In the genomic region with DNA sequence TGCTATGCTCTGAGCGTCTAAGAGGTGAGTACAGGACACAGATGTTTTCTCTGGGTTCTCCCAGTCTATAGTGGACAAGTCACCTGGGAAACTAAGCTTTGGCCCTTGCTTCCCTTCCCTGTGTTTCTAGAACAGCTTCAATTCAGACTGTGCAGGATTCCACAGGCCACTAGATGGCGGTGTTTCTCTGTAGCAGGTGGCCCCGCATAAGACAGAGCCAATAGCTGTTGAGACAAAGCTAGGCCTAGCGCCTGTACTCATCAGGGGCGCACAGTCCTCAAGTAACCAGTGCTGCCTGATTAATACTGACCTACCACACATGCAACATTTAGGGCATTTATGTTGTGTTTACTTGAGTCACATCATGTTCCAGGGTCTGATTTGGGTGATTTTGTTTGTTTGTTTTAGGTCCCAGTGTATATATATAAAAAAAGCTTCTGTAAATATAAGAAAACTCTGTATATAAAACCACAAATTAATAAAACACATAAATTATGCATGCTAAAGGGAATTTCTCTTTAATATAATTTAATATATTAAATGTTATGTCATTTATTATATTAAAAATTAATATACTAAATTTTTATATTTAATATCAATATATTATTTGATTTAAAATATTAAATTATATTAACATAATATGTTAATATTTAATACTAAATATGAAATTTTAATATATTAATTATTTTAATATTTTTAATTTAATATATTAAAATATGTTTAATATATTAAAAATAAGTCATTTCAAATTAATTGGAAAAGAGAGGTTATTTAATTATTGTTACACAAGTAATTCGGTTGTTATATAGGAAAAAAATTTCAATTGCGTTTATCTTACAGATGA, we compare ENCODE assay signal across 8 cellular contexts.
DNase-seq lines count a peak whose midpoint lies in the region; ATAC-seq and TF ChIP-seq lines count a peak whose summit lies in the region.

No MANE protein-coding gene starts in this region.

- no peak overlapping the region for H3K23ac ChIP-seq in mesendoderm (ENCODE audit: low read length)

- H4K8ac ChIP-seq in mesendoderm (ENCODE audit: low read depth, low read length): no peak overlapping the region

- H3K4me2 ChIP-seq in mesendoderm (ENCODE audit: low read length): no peak overlapping the region

- no peak overlapping the region for H4K5ac ChIP-seq in mesendoderm (ENCODE audit: low read length)

- H3K36me3 ChIP-seq in mesendoderm (ENCODE audit: control insufficient read depth, insufficient read depth, low read length): no peaks in the 10 kb centered on the region

- H3K79me2 ChIP-seq in mesendoderm (ENCODE audit: control insufficient read depth, insufficient read depth, low read length): no peaks in the 10 kb centered on the region

- no peak overlapping the region for H3K18ac ChIP-seq in mesendoderm (ENCODE audit: low read length)

- no peaks in the 10 kb centered on the region for H3K36me3 Mint-ChIP-seq in activated CD8-positive, alpha-beta T cell treated with anti-CD3 and anti-CD28 coated beads for 36 hours (ENCODE audit: low read depth)
- no peaks in the 10 kb centered on the region for H3K36me3 Mint-ChIP-seq in effector memory CD8-positive, alpha-beta T cell (ENCODE audit: insufficient read depth)

- H2BK5ac ChIP-seq in mesendoderm (ENCODE audit: low read length): no peak overlapping the region

- H2BK15ac ChIP-seq in mesendoderm (replicated peaks; ENCODE audit: low read depth): no peak overlapping the region

- no peak overlapping the region for H3K56ac ChIP-seq in mesendoderm (ENCODE audit: low read length)

- no peak overlapping the region for H2AK5ac ChIP-seq in mesendoderm (ENCODE audit: low read length)

- no peaks in the 10 kb centered on the region for H3K9me3 Mint-ChIP-seq in activated CD8-positive, alpha-beta T cell treated with anti-CD3 and anti-CD28 coated beads for 36 hours
- H3K9me3 Mint-ChIP-seq in effector memory CD8-positive, alpha-beta T cell: no peaks in the 10 kb centered on the region

- 100% methylated on average over 2 of the region's 7 CpGs for WGBS in mesendoderm (ENCODE audit: extremely low coverage, insufficient coverage, low lambda C conversion rate)

- no peak overlapping the region for H3K4ac ChIP-seq in mesendoderm (ENCODE audit: low read depth, low read length)

- H2BK120ac ChIP-seq in mesendoderm (ENCODE audit: low read depth, low read length): no peak overlapping the region

- no peak overlapping the region for H3K9ac ChIP-seq in mesendoderm (ENCODE audit: low read length)

- H3K4me3 Mint-ChIP-seq in activated CD8-positive, alpha-beta T cell treated with anti-CD3 and anti-CD28 coated beads for 36 hours: no peak overlapping the region
- no peak overlapping the region for H3K4me3 Mint-ChIP-seq in effector memory CD8-positive, alpha-beta T cell

- H3K79me1 ChIP-seq in mesendoderm (ENCODE audit: low read length): no peaks in the 10 kb centered on the region

- ATAC-seq in GM21515 (IDR thresholded peaks at IDR 0.05; ENCODE audit: unreplicated experiment): peak; percentile 99
- peak; percentile 100 for ATAC-seq in activated CD8-positive, alpha-beta T cell treated with anti-CD3 and anti-CD28 coated beads for 36 hours
- peak; percentile 100 for ATAC-seq in effector memory CD8-positive, alpha-beta T cell (replicated peaks)

- TF ChIP-seq CTCF in activated CD8-positive, alpha-beta T cell treated with anti-CD3 and anti-CD28 coated beads for 36 hours (IDR thresholded peaks at IDR 0.05): peak; percentile 90

- POLR2A ChIA-PET in activated CD8-positive, alpha-beta T cell treated with anti-CD3 and anti-CD28 coated beads for 36 hours (lab: Charles Lee): interaction anchor here (0.6 kb wide), 1 partner anchor 368 kb away, joined by 5 read pairs; no protein-coding TSS in a partner anchor

- H3K4me1 ChIP-seq in mesendoderm (ENCODE audit: control insufficient read depth, low read depth, low read length): no peaks in the 10 kb centered on the region

- CTCF ChIA-PET in activated CD8-positive, alpha-beta T cell treated with anti-CD3 and anti-CD28 coated beads for 36 hours (lab: Charles Lee): interaction anchor here (0.6 to 2.8 kb wide), 102 partner anchors 10 to 1129 kb away, joined by 3 to 94 read pairs (median 4); no protein-coding TSS in a partner anchor

- DNase-seq in DMS 273 treated with DMSO at 0.1 percent for 48 hours (lab: John Stamatoyannopoulos, UW): peak; percentile 90
- peak; percentile 79 for DNase-seq in HT1080 (ENCODE audit: low read depth)
- DNase-seq in NK-92 (lab: John Stamatoyannopoulos, UW; ENCODE audit: unreplicated experiment): peak; percentile 4
- peak; percentile 91 for DNase-seq in activated CD8-positive, alpha-beta T cell treated with anti-CD3 and anti-CD28 coated beads for 36 hours
- DNase-seq in effector memory CD8-positive, alpha-beta T cell: peak; percentile 76 to 78 (median 76)
- DNase-seq in mesendoderm: peak; percentile 96
- DNase-seq in stimulated activated CD8-positive, alpha-beta memory T cell treated with anti-CD3 and anti-CD28 coated beads, Interleukin-2, amount 100 ng/mL, for 48 hours (ENCODE audit: low read depth in 2 of 2): peak; percentile 65 to 73

- H3K27ac ChIP-seq in mesendoderm (ENCODE audit: low read depth, low read length): no peak overlapping the region

- intact Hi-C loops in activated CD8-positive, alpha-beta T cell treated with anti-CD3 and anti-CD28 coated beads for 36 hours (cut with micrococcal nuclease): loop anchor here (2.0 to 5.0 kb wide), 4 partner anchors 110 to 480 kb away; no protein-coding TSS in a partner anchor

- no peak overlapping the region for H3K27ac Mint-ChIP-seq in activated CD8-positive, alpha-beta T cell treated with anti-CD3 and anti-CD28 coated beads for 36 hours
- H3K27ac Mint-ChIP-seq in effector memory CD8-positive, alpha-beta T cell: no peak overlapping the region

- no peaks in the 10 kb centered on the region for H3K27me3 ChIP-seq in mesendoderm (ENCODE audit: insufficient read depth, low read length, poor library complexity)

- no peaks in the 10 kb centered on the region for H3K4me1 Mint-ChIP-seq in activated CD8-positive, alpha-beta T cell treated with anti-CD3 and anti-CD28 coated beads for 36 hours (ENCODE audit: low read depth)
- peaks cover 0 to 5% of the 10 kb centered on the region in 2 donors for H3K4me1 Mint-ChIP-seq in effector memory CD8-positive, alpha-beta T cell (ENCODE audit: low read depth in 2 of 2)

- H3K4me3 ChIP-seq in mesendoderm (ENCODE audit: low read length): no peak overlapping the region

- H3K27me3 Mint-ChIP-seq in activated CD8-positive, alpha-beta T cell treated with anti-CD3 and anti-CD28 coated beads for 36 hours: peaks cover 44% of the 10 kb centered on the region
- peaks cover 25 to 61% of the 10 kb centered on the region in 2 donors for H3K27me3 Mint-ChIP-seq in effector memory CD8-positive, alpha-beta T cell

Comparison
In these comparisons a context has a peak if more than half of its experiments do, and no peak if none do; other contexts are left out.
1. DNase-seq: peak in every context shown above with its lines; median percentile 96 in mesendoderm; 91 in activated CD8-positive, alpha-beta T cell treated with anti-CD3 and anti-CD28 coated beads for 36 hours; 90 in DMS 273 treated with DMSO at 0.1 percent for 48 hours; 79 in HT1080; 76 in effector memory CD8-positive, alpha-beta T cell; 69 in stimulated activated CD8-positive, alpha-beta memory T cell treated with anti-CD3 and anti-CD28 coated beads, Interleukin-2, amount 100 ng/mL, for 48 hours; 4 in NK-92.